ENCODE assay signal across 11 cellular contexts in genomic region chr7:99949645-99950228, GRCh38. TPM values are rescaled to one million over a fixed set of nuclear protein-coding genes. Genes with fewer than 3 reads are reported as not detected.
DNase-seq lines count a peak whose midpoint lies in the region; ATAC-seq and TF ChIP-seq lines count a peak whose summit lies in the region.
"Had no signal": no experiment of that assay in that cellular context is flagged by ENCODE, and none has a peak within 500 bp of the region (broad histone marks: within the 10 kb centered on the region; RNA-seq: fewer than 3 reads in every experiment).

No MANE protein-coding gene starts in this region.

- TF ChIP-seq CTCF in C4-2B (conservative IDR thresholded peaks at IDR 0.05) (peak; percentile 95), HFFc6 (IDR thresholded peaks at IDR 0.05) (peak; percentile 67), WERI-Rb-1 (IDR thresholded peaks at IDR 0.05; ENCODE audit: low read depth, low read length) (peak; percentile 35; the same call in 1 of the 2 replicates)

- H3K27ac Mint-ChIP-seq in HFFc6: no peak overlapping the region
- no peak overlapping the region for H3K27ac Mint-ChIP-seq in activated CD4-positive, alpha-beta memory T cell treated with anti-CD3 and anti-CD28 coated beads, Interleukin-2, amount 10 ng/mL, durations not matched to agents 7 days and 5 days
- H3K27ac Mint-ChIP-seq: IgD-negative memory B cell had no signal

- DNase-seq in HFFc6 (peak; percentile 8), WERI-Rb-1 (no peak), kidney glomerular epithelial cell (lab: John Stamatoyannopoulos, UW) (peak; percentile 0), cerebellum (ENCODE audit: low spot score) (no peak), NCI-H1694 treated with DMSO at 0.1 percent for 48 hours (lab: John Stamatoyannopoulos, UW) (no peak)
- no peak for DNase-seq in activated CD4-positive, alpha-beta memory T cell treated with anti-CD3 and anti-CD28 coated beads, Interleukin-2, amount 10 ng/mL, durations not matched to agents 7 days and 5 days
- DNase-seq: GOT3, T-helper 1 cell had no signal

- H3K36me3 ChIP-seq in WERI-Rb-1: no peaks in the 10 kb centered on the region

- H3K9me3 ChIP-seq in WERI-Rb-1 (ENCODE audit: severe bottlenecking): peaks cover 10% of the 10 kb centered on the region

- peaks cover 13% of the 10 kb centered on the region for H3K27me3 Mint-ChIP-seq in HFFc6 (ENCODE audit: insufficient read depth)
- H3K27me3 Mint-ChIP-seq in activated CD4-positive, alpha-beta memory T cell treated with anti-CD3 and anti-CD28 coated beads, Interleukin-2, amount 10 ng/mL, durations not matched to agents 7 days and 5 days: peaks cover 6% of the 10 kb centered on the region

- no peak for ATAC-seq in GM18870 (IDR thresholded peaks at IDR 0.05; ENCODE audit: unreplicated experiment)

- H3K27ac ChIP-seq in C4-2B: peak overlapping the region; percentile 91
- no peak overlapping the region for H3K27ac ChIP-seq in WERI-Rb-1

- H3K4me3 Mint-ChIP-seq in HFFc6: no peak overlapping the region
- no peak overlapping the region for H3K4me3 Mint-ChIP-seq in activated CD4-positive, alpha-beta memory T cell treated with anti-CD3 and anti-CD28 coated beads, Interleukin-2, amount 10 ng/mL, durations not matched to agents 7 days and 5 days
- H3K4me3 Mint-ChIP-seq: IgD-negative memory B cell had no signal

- no peaks in the 10 kb centered on the region for H3K36me3 Mint-ChIP-seq in HFFc6 (ENCODE audit: low read depth)
- no peaks in the 10 kb centered on the region for H3K36me3 Mint-ChIP-seq in activated CD4-positive, alpha-beta memory T cell treated with anti-CD3 and anti-CD28 coated beads, Interleukin-2, amount 10 ng/mL, durations not matched to agents 7 days and 5 days (ENCODE audit: low read depth)
- H3K36me3 Mint-ChIP-seq: IgD-negative memory B cell had no signal

- POLR2A ChIA-PET in activated CD4-positive, alpha-beta memory T cell treated with anti-CD3 and anti-CD28 coated beads, Interleukin-2, amount 10 ng/mL, durations not matched to agents 7 days and 5 days (lab: Charles Lee): no interaction called here

- peaks cover under 1% of the 10 kb centered on the region for H3K27me3 ChIP-seq in WERI-Rb-1 (ENCODE audit: insufficient read depth, low read depth, severe bottlenecking)

- no peaks in the 10 kb centered on the region for H3K4me1 Mint-ChIP-seq in HFFc6 (ENCODE audit: low read depth)
- H3K4me1 Mint-ChIP-seq in activated CD4-positive, alpha-beta memory T cell treated with anti-CD3 and anti-CD28 coated beads, Interleukin-2, amount 10 ng/mL, durations not matched to agents 7 days and 5 days: peaks cover 4% of the 10 kb centered on the region

- peaks cover 4% of the 10 kb centered on the region; the same call in 1 of the 2 replicates for H3K9me3 Mint-ChIP-seq in HFFc6
- peaks cover 5% of the 10 kb centered on the region for H3K9me3 Mint-ChIP-seq in activated CD4-positive, alpha-beta memory T cell treated with anti-CD3 and anti-CD28 coated beads, Interleukin-2, amount 10 ng/mL, durations not matched to agents 7 days and 5 days

- H3K4me3 ChIP-seq in WERI-Rb-1 (ENCODE audit: low read depth, low read length): no peak overlapping the region

- CTCF ChIA-PET in activated CD4-positive, alpha-beta memory T cell treated with anti-CD3 and anti-CD28 coated beads, Interleukin-2, amount 10 ng/mL, durations not matched to agents 7 days and 5 days (lab: Charles Lee): interaction anchor here (1.3 to 2.1 kb wide), 4 partner anchors 17 to 452 kb away, joined by 3 to 9 read pairs (median 4); partner anchors contain the start of genes GJC3 and TRIM4

RNA-seq across cellular contexts. Expression of gene GJC3, which starts 20.3 kb away (rescaled TPM):
- total RNA-seq in HFFc6 (2021; fragmentation: NEBNext Ultra II Directional; extraction: Animal tissue kit (Norgen Biotek cat#: 25700)): not detected
- total RNA-seq in cerebellum: not detected
- total RNA-seq in activated CD4-positive, alpha-beta memory T cell treated with anti-CD3 and anti-CD28 coated beads, Interleukin-2, amount 10 ng/mL, durations not matched to agents 7 days and 5 days: not detected

RNA-seq across cellular contexts. Expression of gene AZGP1, which starts 26.1 kb away (rescaled TPM):
- not detected for total RNA-seq in HFFc6 (2021; fragmentation: NEBNext Ultra II Directional; extraction: Animal tissue kit (Norgen Biotek cat#: 25700))
- 0.27 TPM for total RNA-seq in cerebellum
- not detected for total RNA-seq in activated CD4-positive, alpha-beta memory T cell treated with anti-CD3 and anti-CD28 coated beads, Interleukin-2, amount 10 ng/mL, durations not matched to agents 7 days and 5 days

RNA-seq across cellular contexts. Expression of gene TRIM4, which starts 30.4 kb away (rescaled TPM):
- 10 to 100 TPM; 22.0 to 24.6 (median 22.9) TPM for total RNA-seq in HFFc6 (2021; fragmentation: NEBNext Ultra II Directional; extraction: Animal tissue kit (Norgen Biotek cat#: 25700))
- total RNA-seq in cerebellum: 20.7 TPM
- 10 to 100 TPM; 28.9 to 29.5 TPM for total RNA-seq in activated CD4-positive, alpha-beta memory T cell treated with anti-CD3 and anti-CD28 coated beads, Interleukin-2, amount 10 ng/mL, durations not matched to agents 7 days and 5 days

Comparison
In these comparisons a context has a peak if more than half of its experiments do, and no peak if none do; other contexts are left out.
1. CTCF ChIP-seq: peak in every context shown above with its lines; median percentile 95 in C4-2B; 67 in HFFc6; 35 in WERI-Rb-1.
2. DNase-seq: peak in HFFc6 (single experiment) and kidney glomerular epithelial cell (single experiment); none in WERI-Rb-1 (single experiment), cerebellum (single experiment), activated CD4-positive, alpha-beta memory T cell treated with anti-CD3 and anti-CD28 coated beads, Interleukin-2, amount 10 ng/mL, durations not matched to agents 7 days and 5 days (single experiment) and NCI-H1694 treated with DMSO at 0.1 percent for 48 hours (single experiment).